25 cellular contexts compared by ENCODE assay signal in genomic region chr3:4732974-4733373, GRCh38.
DNase-seq lines count a peak whose midpoint lies in the region; ATAC-seq, FAIRE-seq and TF ChIP-seq lines count a peak whose summit lies in the region.
"Had no signal": no experiment of that assay in that cellular context is flagged by ENCODE, and none has a peak within 500 bp of the region (broad histone marks: within the 10 kb centered on the region; RNA-seq: fewer than 3 reads in every experiment).

No MANE protein-coding gene starts in this region.

- in situ Hi-C loops in K562 (cut with MboI): no loop called here

- no peak for TF ChIP-seq RAD21 in K562 (CRISPR knock-in tag; conservative IDR thresholded peaks at IDR 0.05 in 1 of 2, IDR thresholded peaks at IDR 0.05 in 1 of 2)

- H3K27me3 ChIP-seq in K562 (ENCODE audit: control insufficient read depth in 2 of 2, insufficient read depth in 2 of 2, low read length in 2 of 2) (no peaks in the 10 kb centered on the region), uterus (no peaks in the 10 kb centered on the region)
- H3K27me3 ChIP-seq: BLaER1, left lung, stomach, tibial artery had no signal

- H2AFZ ChIP-seq in K562 (ENCODE audit: low read depth, low read length): no peak overlapping the region

- TF ChIP-seq CTCF in D721Med (IDR thresholded peaks at IDR 0.05; ENCODE audit: insufficient read depth, missing control alignments): no peak
- TF ChIP-seq CTCF in HEK293 (tag by site-specific recombination; IDR thresholded peaks at IDR 0.05): no peak
- TF ChIP-seq CTCF in K562 (IDR thresholded peaks at IDR 0.05 in 2 of 3, conservative IDR thresholded peaks at IDR 0.05 in 1 of 3; ENCODE audit: insufficient read depth in 2 of 3, low read depth in 1 of 3, low read length in 3 of 3): no peak
- no peak for TF ChIP-seq CTCF in mucosa of descending colon (IDR thresholded peaks at IDR 0.05)
- TF ChIP-seq CTCF in uterus (IDR thresholded peaks at IDR 0.05): no peak

- H3K4me1 ChIP-seq in HEK293 (ENCODE audit: control insufficient read depth, insufficient read depth, low read length) (peaks cover 22% of the 10 kb centered on the region), K562 (replicated peaks in 1 of 2; ENCODE audit: control insufficient read depth in 2 of 2, insufficient read depth in 2 of 2, low read length in 2 of 2) (peaks cover 4 to 22% of the 10 kb centered on the region in 2 experiments), mucosa of descending colon (ENCODE audit: low read depth) (peaks cover 10% of the 10 kb centered on the region), uterus (no peaks in the 10 kb centered on the region)

- 63% methylated on average over 12 of the region's 12 CpGs for WGBS in K562 (ENCODE audit: insufficient coverage, low coverage, missing lambda C conversion rate)

- H3K4me2 ChIP-seq in K562 (ENCODE audit: insufficient read depth, low read length): no peak overlapping the region
- H3K4me2 ChIP-seq: BLaER1, KMS-11 had no signal

- intact Hi-C loops in K562 (cut with micrococcal nuclease): no loop called here
- intact Hi-C loops in mucosa of descending colon (cut with DNase I, micrococcal nuclease): no loop called here
- intact Hi-C loops in uterus (cut with DNase I; ENCODE audit: low total_unique reads): no loop called here

- ATAC-seq in K562: no peak
- ATAC-seq in mucosa of descending colon: peak; percentile 27
- ATAC-seq: activated naive CD4-positive, alpha-beta T cell treated with anti-CD3 and anti-CD28 coated beads, Interleukin-2, amount 50 U/mL, for 72 hours; left lung had no signal

- POLR2A ChIA-PET in HEK293 (lab: Yijun Ruan, JAX): interaction anchor here (2.2 kb wide), 1 partner anchor 246 kb away, joined by 7 read pairs; the partner anchor contains the start of gene BHLHE40
- POLR2A ChIA-PET in K562 (lab: Yijun Ruan, JAX): interaction anchor here (1.0 kb wide), 1 partner anchor 251 kb away, joined by 3 read pairs; no protein-coding TSS in a partner anchor

- H3K27ac ChIP-seq in HEK293 (ENCODE audit: extremely low read depth, low read depth, low read length): no peak overlapping the region
- no peak overlapping the region for H3K27ac ChIP-seq in K562 (ENCODE audit: extremely low read depth, low read depth, low read length)
- H3K27ac ChIP-seq in uterus: no peak overlapping the region
- H3K27ac ChIP-seq: BLaER1, KMS-11, skin epidermis, stomach, tibial artery had no signal

- BruUV-seq in K562 (replicated peaks; lab: Mats Ljungman, UMichigan): no TSS peak

- H3K9me3 ChIP-seq in HEK293 (ENCODE audit: control insufficient read depth, insufficient read depth, low read depth, low read length) (no peaks in the 10 kb centered on the region), K562 (replicated peaks; ENCODE audit: control insufficient read depth, insufficient read depth, low read depth, low read length) (no peaks in the 10 kb centered on the region), mucosa of descending colon (no peaks in the 10 kb centered on the region), uterus (no peaks in the 10 kb centered on the region)
- H3K9me3 ChIP-seq: BLaER1, left lung, stomach, tibial artery had no signal

- H3K36me3 ChIP-seq in HEK293 (ENCODE audit: control insufficient read depth in 2 of 2, insufficient read depth in 1 of 2, low read length in 2 of 2): peaks cover 0 to 4% of the 10 kb centered on the region in 2 experiments; a peak in 1 of 3 replicates
- peaks cover 11% of the 10 kb centered on the region; the same call in 2 of the 3 replicates for H3K36me3 ChIP-seq in K562 (ENCODE audit: control insufficient read depth, insufficient read depth, low read length)
- H3K36me3 ChIP-seq in mucosa of descending colon (ENCODE audit: low read depth): no peaks in the 10 kb centered on the region
- H3K36me3 ChIP-seq in uterus: no peaks in the 10 kb centered on the region
- H3K36me3 ChIP-seq: left lung had no signal

- no peak for TF ChIP-seq EP300 in K562 (IDR thresholded peaks at IDR 0.05; ENCODE audit: low read length)

- DNase-seq in D721Med (ENCODE audit: insufficient read length, low spot score) (no peak), K562 (ENCODE audit: extremely low read depth in 1 of 4, low spot score in 3 of 4) (no peak), mucosa of descending colon (no peak), mesenteric fat pad (ENCODE audit: low spot score) (no peak), uterus (no peak), AG08396 (ENCODE audit: low spot score) (no peak)
- DNase-seq: ACHN, activated T-cell treated with anti-CD3 and anti-CD28 coated beads for 4 hours, anterior cingulate cortex, COR-L47, DND-41, immature natural killer cell, left lung, MM.1S, naive B cell, NCI-H1436 treated with DMSO at 0.1 percent for 48 hours, stomach, tibial artery had no signal

- FAIRE-seq in D721Med (lab: Jason Lieb, UNC) (peak; percentile 32), K562 (lab: Jason Lieb, UNC) (no peak)
- FAIRE-seq: frontal cortex, GM18507 had no signal

- no peak overlapping the region for H3K9ac ChIP-seq in K562 (ENCODE audit: insufficient read depth in 1 of 2, low read depth in 2 of 2, low read length in 2 of 2)
- H3K9ac ChIP-seq: BLaER1, KMS-11 had no signal

- TF ChIP-seq POLR2A in K562 (conservative IDR thresholded peaks at IDR 0.05) (no peak), uterus (IDR thresholded peaks at IDR 0.05) (no peak)

- no peaks in the 10 kb centered on the region for H3K79me2 ChIP-seq in K562 (ENCODE audit: control insufficient read depth, insufficient read depth, low read length)

- H4K20me1 ChIP-seq in K562 (replicated peaks; ENCODE audit: control insufficient read depth, insufficient read depth, low read length): no peaks in the 10 kb centered on the region
- H4K20me1 ChIP-seq: BLaER1 had no signal

- H3K4me3 ChIP-seq in HEK293 (ENCODE audit: low read depth, low read length) (no peak overlapping the region), K562 (no peak overlapping the region), mucosa of descending colon (no peak overlapping the region), uterus (no peak overlapping the region)
- H3K4me3 ChIP-seq: BLaER1, left lung, skin epidermis, stomach, tibial artery had no signal

- CTCF ChIA-PET in HEK293 (lab: Yijun Ruan, JAX): interaction anchor here (0.6 to 3.7 kb wide), 2 partner anchors 12 to 290 kb away, joined by 3 to 16 read pairs; no protein-coding TSS in a partner anchor
- CTCF ChIA-PET in K562 (lab: Yijun Ruan, JAX; ENCODE audit: low intra/inter-chr PET ratio): no interaction called here

- H3K9me1 ChIP-seq in K562 (ENCODE audit: control insufficient read depth, insufficient read depth, low read length): no peaks in the 10 kb centered on the region

TF ChIP-seq in HEK293, 187 proteins besides CTCF, POLR2A, EP300 and RAD21 (continues in another document):
- TF ChIP-seq ZBTB17 (tag by site-specific recombination; IDR thresholded peaks at IDR 0.05) (peak; percentile 42; the same call in 1 of the 2 replicates), ZNF19 (tag by site-specific recombination; IDR thresholded peaks at IDR 0.05; ENCODE audit: low read depth) (no peak), ZBTB44 (tag by site-specific recombination; IDR thresholded peaks at IDR 0.05) (peak; percentile 83)

TF ChIP-seq in K562, 482 proteins besides CTCF, POLR2A, EP300 and RAD21:
- TF ChIP-seq RFX1 (IDR thresholded peaks at IDR 0.05) (peak; percentile 80), ZBTB7A (IDR thresholded peaks at IDR 0.05; ENCODE audit: borderline replicate concordance, control insufficient read depth, low read depth, low read length) (no peak)
